Comparison of ENCODE assay signal across 29 cellular contexts in genomic region chr6:50457351-50457750, GRCh38.
"Had no signal": no experiment of that assay in that cellular context is flagged by ENCODE, and none has a peak within 500 bp of the region (broad histone marks: within the 10 kb centered on the region; RNA-seq: fewer than 3 reads in every experiment).

No MANE protein-coding gene starts in this region.

- H3K27me3 Mint-ChIP-seq: dendritic cell treated with granulocyte-macrophage colony-stimulating factor and Interleukin-4, amounts not matched to agents 40 ng/mL and 50 ng/mL, for 4 days; effector memory CD8-positive, alpha-beta T cell had no signal

- H3K4me3 Mint-ChIP-seq: dendritic cell treated with granulocyte-macrophage colony-stimulating factor and Interleukin-4, amounts not matched to agents 40 ng/mL and 50 ng/mL, for 4 days; effector memory CD8-positive, alpha-beta T cell; endodermal cell had no signal

- H3K27me3 ChIP-seq: colonic mucosa, esophagus muscularis mucosa, esophagus squamous epithelium, foreskin keratinocyte, gastrocnemius medialis, gastroesophageal sphincter, heart left ventricle, heart right ventricle had no signal

- ATAC-seq: effector memory CD8-positive, alpha-beta T cell; esophagus mucosa; foreskin keratinocyte; gastrocnemius medialis; gastroesophageal sphincter; heart left ventricle; heart right ventricle had no signal

- H3K36me3 ChIP-seq: colonic mucosa, esophagus muscularis mucosa, esophagus squamous epithelium, gastrocnemius medialis, gastroesophageal sphincter, heart left ventricle, heart right ventricle had no signal

- DNase-seq: colonic mucosa; cortex of kidney; dermis blood vessel endothelial cell; dorsolateral prefrontal cortex; effector CD4-positive, alpha-beta T cell; effector CD8-positive, alpha-beta T cell; effector memory CD4-positive, alpha-beta T cell; effector memory CD8-positive, alpha-beta T cell; endodermal cell; erythroblast; esophagus squamous epithelium; foreskin fibroblast; foreskin keratinocyte; foreskin melanocyte; gastrocnemius medialis; glutamatergic neuron; head of caudate nucleus; heart left ventricle; heart right ventricle had no signal

- H3K4me1 ChIP-seq: colonic mucosa, esophagus muscularis mucosa, esophagus squamous epithelium, foreskin keratinocyte, gastrocnemius medialis, gastroesophageal sphincter, heart left ventricle, heart right ventricle had no signal

- H3K4me3 ChIP-seq: colonic mucosa, coronary artery, dorsolateral prefrontal cortex, esophagus muscularis mucosa, esophagus squamous epithelium, gastrocnemius medialis, gastroesophageal sphincter, heart left ventricle, heart right ventricle had no signal

- H3K27ac ChIP-seq: colonic mucosa, coronary artery, dorsolateral prefrontal cortex, epithelial cell of prostate, esophagus muscularis mucosa, esophagus squamous epithelium, foreskin keratinocyte, gastrocnemius medialis, gastroesophageal sphincter, heart left ventricle, heart right ventricle had no signal

- H3K9me3 Mint-ChIP-seq: dendritic cell treated with granulocyte-macrophage colony-stimulating factor and Interleukin-4, amounts not matched to agents 40 ng/mL and 50 ng/mL, for 4 days; endodermal cell had no signal

- FAIRE-seq: colon, endometrium, endothelial cell of umbilical vein, frontal cortex had no signal

- H3K9me3 ChIP-seq: colonic mucosa, esophagus muscularis mucosa, esophagus squamous epithelium, gastrocnemius medialis, gastroesophageal sphincter, heart left ventricle, heart right ventricle had no signal

- H3K27ac Mint-ChIP-seq: dendritic cell treated with granulocyte-macrophage colony-stimulating factor and Interleukin-4, amounts not matched to agents 40 ng/mL and 50 ng/mL, for 4 days; effector memory CD8-positive, alpha-beta T cell; endodermal cell had no signal
